14 cellular contexts compared by ENCODE assay signal in genomic region chr6:157434349-157435016, GRCh38. TPM values are rescaled to one million over a fixed set of nuclear protein-coding genes. Genes with fewer than 3 reads are reported as not detected.
DNase-seq lines count a peak whose midpoint lies in the region; ATAC-seq and TF ChIP-seq lines count a peak whose summit lies in the region.
"Had no signal": no experiment of that assay in that cellular context is flagged by ENCODE, and none has a peak within 500 bp of the region (broad histone marks: within the 10 kb centered on the region; RNA-seq: fewer than 3 reads in every experiment).

No MANE protein-coding gene starts in this region.

- DNase-seq in PC-3 (peak; percentile 43), left cardiac atrium (peak; percentile 56), upper lobe of right lung (no peak), NCI-H524 (lab: John Stamatoyannopoulos, UW) (no peak)
- no peak for DNase-seq in stimulated activated naive CD8-positive, alpha-beta T cell treated with anti-CD3 and anti-CD28 coated beads, Interleukin-15, amount 100 ng/mL, for 72 hours
- DNase-seq: CD4-positive, alpha-beta T cell; Kasumi-1; NCI-H2171 treated with DMSO at 0.1 percent for 48 hours; occipital lobe; SK-N-SH; stimulated activated CD4-positive, alpha-beta T cell treated with anti-CD3 and anti-CD28 coated beads, Interleukin-1b, Interleukin-23, amount 100 ng/mL, for 48 hours had no signal

- no peak overlapping the region for H3K4me3 Mint-ChIP-seq in nephron
- H3K4me3 Mint-ChIP-seq in stimulated activated naive CD8-positive, alpha-beta T cell treated with anti-CD3 and anti-CD28 coated beads, Interleukin-15, amount 100 ng/mL, for 72 hours = no peak overlapping the region
- H3K4me3 Mint-ChIP-seq: CD4-positive, alpha-beta T cell had no signal

- H4K20me1 ChIP-seq in PC-3 (ENCODE audit: low read length) = no peaks in the 10 kb centered on the region

- no TSS peak for BruUV-seq in PC-3 (replicated peaks; lab: Mats Ljungman, UMichigan)

- H3K9me3 Mint-ChIP-seq in nephron = peaks cover 4% of the 10 kb centered on the region
- H3K9me3 Mint-ChIP-seq in stimulated activated naive CD8-positive, alpha-beta T cell treated with anti-CD3 and anti-CD28 coated beads, Interleukin-15, amount 100 ng/mL, for 72 hours = no peaks in the 10 kb centered on the region
- H3K9me3 Mint-ChIP-seq: CD4-positive, alpha-beta T cell had no signal

- no peaks in the 10 kb centered on the region for H3K36me3 Mint-ChIP-seq in nephron (ENCODE audit: low read depth)

- H3K9ac ChIP-seq in PC-3 (ENCODE audit: low read length) = no peak overlapping the region
- H3K9ac ChIP-seq: SK-N-SH had no signal

- H3K4me3 ChIP-seq in PC-3 (ENCODE audit: low read length) (no peak overlapping the region), upper lobe of right lung (no peak overlapping the region)
- H3K4me3 ChIP-seq: lung had no signal

- H3K4me2 ChIP-seq in PC-3 (ENCODE audit: low read length) = no peak overlapping the region
- H3K4me2 ChIP-seq: SK-N-SH had no signal

- H3K4me1 ChIP-seq in PC-3 (ENCODE audit: insufficient read depth, low read length) = peaks cover 39% of the 10 kb centered on the region
- peaks cover 7% of the 10 kb centered on the region for H3K4me1 ChIP-seq in upper lobe of right lung

- no peaks in the 10 kb centered on the region for H3K9me2 ChIP-seq in PC-3 (replicated peaks; ENCODE audit: low read length)
- H3K9me2 ChIP-seq: SK-N-SH had no signal

- H3K27me3 Mint-ChIP-seq in nephron (ENCODE audit: low read depth) = peaks cover 5% of the 10 kb centered on the region
- peaks cover 13% of the 10 kb centered on the region for H3K27me3 Mint-ChIP-seq in stimulated activated naive CD8-positive, alpha-beta T cell treated with anti-CD3 and anti-CD28 coated beads, Interleukin-15, amount 100 ng/mL, for 72 hours
- H3K27me3 Mint-ChIP-seq: CD4-positive, alpha-beta T cell had no signal

- POLR2A ChIA-PET in PC-3 (lab: Charles Lee; ENCODE audit: unreplicated experiment) = no interaction called here

- H3K27ac Mint-ChIP-seq in nephron = peak overlapping the region; percentile 65 to 84 (median 81)
- no peak overlapping the region for H3K27ac Mint-ChIP-seq in stimulated activated naive CD8-positive, alpha-beta T cell treated with anti-CD3 and anti-CD28 coated beads, Interleukin-15, amount 100 ng/mL, for 72 hours
- H3K27ac Mint-ChIP-seq: CD4-positive, alpha-beta T cell had no signal

- TF ChIP-seq CTCF in PC-3 (conservative IDR thresholded peaks at IDR 0.05; ENCODE audit: low read depth, low read length) = no peak
- TF ChIP-seq CTCF in nephron (IDR thresholded peaks at IDR 0.05; ENCODE audit: unreplicated experiment in 3 of 3) = no peak
- no peak for TF ChIP-seq CTCF in upper lobe of right lung (IDR thresholded peaks at IDR 0.05)

- H3K36me3 ChIP-seq in PC-3 (ENCODE audit: low read depth, low read length) (no peaks in the 10 kb centered on the region), upper lobe of right lung (no peaks in the 10 kb centered on the region)

- H3K9me3 ChIP-seq in PC-3 (ENCODE audit: low read length) = no peaks in the 10 kb centered on the region
- H3K9me3 ChIP-seq in upper lobe of right lung = no peaks in the 10 kb centered on the region
- H3K9me3 ChIP-seq: SK-N-SH had no signal

- H3K27me3 ChIP-seq in PC-3 (ENCODE audit: low read length) (no peaks in the 10 kb centered on the region), upper lobe of right lung (no peaks in the 10 kb centered on the region)

- ATAC-seq in PC-3 (peak; percentile 67), left cardiac atrium (peak; percentile 56 to 77), upper lobe of right lung (no peak), HG03175 (IDR thresholded peaks at IDR 0.05; ENCODE audit: unreplicated experiment) (no peak)
- no peak for ATAC-seq in stimulated activated naive CD8-positive, alpha-beta T cell treated with anti-CD3 and anti-CD28 coated beads, Interleukin-15, amount 100 ng/mL, for 72 hours

- H3F3A ChIP-seq in PC-3 (ENCODE audit: low read length, unreplicated experiment) = no peaks in the 10 kb centered on the region

- intact Hi-C loops in PC-3 (cut with micrococcal nuclease) (no loop called here), left cardiac atrium (cut with DNase I) (no loop called here), upper lobe of right lung (cut with DNase I) (no loop called here)

- H3K79me2 ChIP-seq in PC-3 (ENCODE audit: low read length) = no peaks in the 10 kb centered on the region

- H2AFZ ChIP-seq in PC-3 (ENCODE audit: low read length) = no peak overlapping the region

- H3K27ac ChIP-seq in PC-3 (ENCODE audit: low read length) = peak overlapping the region; percentile 11; the same call in 1 of the 2 replicates
- peak overlapping the region; percentile 11 for H3K27ac ChIP-seq in upper lobe of right lung

- CTCF ChIA-PET in PC-3 (lab: Charles Lee) = no interaction called here

- H3K4me1 Mint-ChIP-seq in nephron = peaks cover 52% of the 10 kb centered on the region
- peaks cover 6% of the 10 kb centered on the region for H3K4me1 Mint-ChIP-seq in stimulated activated naive CD8-positive, alpha-beta T cell treated with anti-CD3 and anti-CD28 coated beads, Interleukin-15, amount 100 ng/mL, for 72 hours

RNA-seq across cellular contexts. Expression of gene ZDHHC14, which starts 53.5 kb away (rescaled TPM):
- total RNA-seq in PC-3 (2014; rRNA removed) (4.9 and 10.6 TPM in 2 replicates), left cardiac atrium (10 to 100 TPM; 12.1 to 12.3 TPM), upper lobe of right lung (12.2 TPM)

Comparison
In these comparisons a context has a peak if more than half of its experiments do, and no peak if none do; other contexts are left out.
1. ATAC-seq: peak in PC-3 (single experiment) and left cardiac atrium (2 of 2); none in upper lobe of right lung (single experiment), stimulated activated naive CD8-positive, alpha-beta T cell treated with anti-CD3 and anti-CD28 coated beads, Interleukin-15, amount 100 ng/mL, for 72 hours (single experiment) and HG03175 (single experiment).
2. DNase-seq: peak in PC-3 (single experiment) and left cardiac atrium (single experiment); none in upper lobe of right lung (single experiment), stimulated activated naive CD8-positive, alpha-beta T cell treated with anti-CD3 and anti-CD28 coated beads, Interleukin-15, amount 100 ng/mL, for 72 hours (0 of 2) and NCI-H524 (0 of 2).
3. H3K27ac Mint-ChIP-seq: peak in nephron (3 of 3); none in stimulated activated naive CD8-positive, alpha-beta T cell treated with anti-CD3 and anti-CD28 coated beads, Interleukin-15, amount 100 ng/mL, for 72 hours (0 of 2).